In genomic region chr16:69166946-69167930, GRCh38 we compare ENCODE assay signal across 1 cellular context.
TF ChIP-seq lines count a peak whose summit lies in the region.

No MANE protein-coding gene starts in this region.

TF ChIP-seq in SK-N-SH, 30 proteins besides CTCF, POLR2A, EP300 and RAD21 (continued from another document):
- no peak for TF ChIP-seq TEAD4 (IDR thresholded peaks at IDR 0.05; ENCODE audit: borderline replicate concordance, insufficient read depth)
- peak; percentile 66; the same call in 1 of the 2 replicates for TF ChIP-seq FOSL2 (IDR thresholded peaks at IDR 0.05; ENCODE audit: borderline replicate concordance, low read depth)
- TF ChIP-seq USF1 (IDR thresholded peaks at IDR 0.05; ENCODE audit: borderline replicate concordance, low read depth): no peak
- no peak for TF ChIP-seq MXI1 (IDR thresholded peaks at IDR 0.05; ENCODE audit: low read depth, low read length)
- no peak for TF ChIP-seq TAF1 (IDR thresholded peaks at IDR 0.05; ENCODE audit: borderline replicate concordance, low read depth, low read length)
- no peak for TF ChIP-seq USF2 (IDR thresholded peaks at IDR 0.05; ENCODE audit: borderline replicate concordance, low read depth, low read length)
- TF ChIP-seq TCF12 (IDR thresholded peaks at IDR 0.05): peak; percentile 77
- no peak for TF ChIP-seq FOXM1 (IDR thresholded peaks at IDR 0.05; ENCODE audit: low read depth)
- TF ChIP-seq ELF1 (IDR thresholded peaks at IDR 0.05): no peak
- no peak for TF ChIP-seq EZH2phosphoT487 (IDR thresholded peaks at IDR 0.05; ENCODE audit: borderline replicate concordance, low read depth)
- TF ChIP-seq RXRA (IDR thresholded peaks at IDR 0.05; ENCODE audit: borderline replicate concordance, low read depth): no peak
- TF ChIP-seq JUND (IDR thresholded peaks at IDR 0.05): peak; percentile 59; the same call in 1 of the 2 replicates
- no peak for TF ChIP-seq POLR2AphosphoS5 (IDR thresholded peaks at IDR 0.05; ENCODE audit: low read depth, low read length)
- no peak for TF ChIP-seq YY1 (IDR thresholded peaks at IDR 0.05; ENCODE audit: low read depth)
- TF ChIP-seq RFX5 (IDR thresholded peaks at IDR 0.05; ENCODE audit: low read length): no peak
- TF ChIP-seq ZBTB33 (IDR thresholded peaks at IDR 0.05; ENCODE audit: borderline replicate concordance, low read depth): no peak
